12 cellular contexts compared by ENCODE assay signal in genomic region chr9:133604214-133604613, GRCh38. TPM values are rescaled to one million over a fixed set of nuclear protein-coding genes. Genes with fewer than 3 reads are reported as not detected.
A peak's percentile ranks its signal among the peaks of the same experiment; 100 is the strongest.
DNase-seq lines count a peak whose midpoint lies in the region; ATAC-seq and TF ChIP-seq lines count a peak whose summit lies in the region.
"Had no signal": no experiment of that assay in that cellular context is flagged by ENCODE, and none has a peak within 500 bp of the region (broad histone marks: within the 10 kb centered on the region; RNA-seq: fewer than 3 reads in every experiment).

No MANE protein-coding gene starts in this region.

- peak; percentile 13 for DNase-seq in activated naive CD4-positive, alpha-beta T cell treated with Interleukin-2 at 50 U/mL for 16 hours
- no peak for DNase-seq in activated naive CD4-positive, alpha-beta T cell treated with anti-CD3 and anti-CD28 coated beads, Interleukin-2, amount 50 U/mL, for 16 hours
- peak; percentile 41 for DNase-seq in activated CD4-positive, alpha-beta T cell treated with anti-CD3 and anti-CD28 coated beads for 48 hours
- DNase-seq in endothelial cell (ENCODE audit: low spot score) = no peak
- peak; percentile 40 for DNase-seq in stimulated activated naive CD8-positive, alpha-beta T cell treated with anti-CD3 and anti-CD28 coated beads, Interleukin-15, Interleukin-2, amounts not matched to agents 100 U/mL and 50 U/mL, for 24 hours
- no peak for DNase-seq in OCI-M2 (lab: John Stamatoyannopoulos, UW; ENCODE audit: unreplicated experiment)
- no peak for DNase-seq in breast epithelium (ENCODE audit: low spot score in 2 of 2)
- DNase-seq in coronary artery (ENCODE audit: low spot score) = no peak
- DNase-seq: amniotic stem cell, C1 segment of cervical spinal cord, Kasumi-1, mesendoderm had no signal

- intact Hi-C loops in breast epithelium (cut with DNase I; ENCODE audit: low total_unique reads) = no loop called here

- no peaks in the 10 kb centered on the region for H3K4me1 ChIP-seq in breast epithelium

- no peak overlapping the region for H3K4me3 Mint-ChIP-seq in endothelial cell (ENCODE audit: unreplicated experiment)

- peaks cover 3% of the 10 kb centered on the region for H3K4me1 Mint-ChIP-seq in endothelial cell (ENCODE audit: unreplicated experiment)

- TF ChIP-seq CTCF in endothelial cell (IDR thresholded peaks at IDR 0.05; ENCODE audit: unreplicated experiment) (no peak), breast epithelium (IDR thresholded peaks at IDR 0.05) (no peak), coronary artery (IDR thresholded peaks at IDR 0.05) (no peak)

- H3K27me3 Mint-ChIP-seq in endothelial cell (ENCODE audit: unreplicated experiment) = peaks cover 1% of the 10 kb centered on the region

- H3K4me3 ChIP-seq in breast epithelium = no peak overlapping the region
- H3K4me3 ChIP-seq in coronary artery = no peak overlapping the region

- peaks cover 2 to 71% of the 10 kb centered on the region in 2 donors for H3K27me3 ChIP-seq in breast epithelium

- ATAC-seq in stimulated activated naive CD8-positive, alpha-beta T cell treated with anti-CD3 and anti-CD28 coated beads, Interleukin-15, Interleukin-2, amounts not matched to agents 100 U/mL and 50 U/mL, for 24 hours = peak; percentile 63

- H3K36me3 Mint-ChIP-seq in endothelial cell (ENCODE audit: low read depth, unreplicated experiment) = no peaks in the 10 kb centered on the region

- peak overlapping the region; percentile 48 for H3K27ac Mint-ChIP-seq in endothelial cell (ENCODE audit: unreplicated experiment)

- H3K9me3 ChIP-seq in breast epithelium = peaks cover 0 to under 1% of the 10 kb centered on the region in 2 donors

- TF ChIP-seq POLR2A in breast epithelium (IDR thresholded peaks at IDR 0.05) = no peak

- H3K9me3 Mint-ChIP-seq in endothelial cell (ENCODE audit: unreplicated experiment) = no peaks in the 10 kb centered on the region

- H3K27ac ChIP-seq in breast epithelium (no peak overlapping the region), coronary artery (no peak overlapping the region)

- H3K36me3 ChIP-seq in breast epithelium = no peaks in the 10 kb centered on the region

RNA-seq across cellular contexts. Expression of gene FAM163B, which starts 5.0 kb away (rescaled TPM):
- total RNA-seq in endothelial cell (ENCODE audit: unreplicated experiment) = not detected
- total RNA-seq in breast epithelium = not detected

RNA-seq across cellular contexts. Expression of gene DBH, which starts 31.9 kb away (rescaled TPM):
- total RNA-seq in endothelial cell (ENCODE audit: unreplicated experiment) = 0.08 TPM
- total RNA-seq in breast epithelium = not detected

Comparison
In these comparisons a context has a peak if more than half of its experiments do, and no peak if none do; other contexts are left out.
1. DNase-seq: peak in activated naive CD4-positive, alpha-beta T cell treated with Interleukin-2 at 50 U/mL for 16 hours (single experiment), activated CD4-positive, alpha-beta T cell treated with anti-CD3 and anti-CD28 coated beads for 48 hours (single experiment) and stimulated activated naive CD8-positive, alpha-beta T cell treated with anti-CD3 and anti-CD28 coated beads, Interleukin-15, Interleukin-2, amounts not matched to agents 100 U/mL and 50 U/mL, for 24 hours (single experiment); none in activated naive CD4-positive, alpha-beta T cell treated with anti-CD3 and anti-CD28 coated beads, Interleukin-2, amount 50 U/mL, for 16 hours (single experiment), endothelial cell (single experiment), OCI-M2 (single experiment), breast epithelium (0 of 2) and coronary artery (single experiment).